ENCODE assay signal across 19 cellular contexts in genomic region chr3:179801831-179802230, GRCh38.
DNase-seq lines count a peak whose midpoint lies in the region; ATAC-seq, FAIRE-seq and TF ChIP-seq lines count a peak whose summit lies in the region.
"Had no signal": no experiment of that assay in that cellular context is flagged by ENCODE, and none has a peak within 500 bp of the region (broad histone marks: within the 10 kb centered on the region; RNA-seq: fewer than 3 reads in every experiment).

No MANE protein-coding gene starts in this region.

- TF ChIP-seq POLR2A in HepG2 (IDR thresholded peaks at IDR 0.05; ENCODE audit: insufficient read depth in 1 of 2, low read depth in 2 of 2, low read length in 2 of 2): no peak

- no TSS peak for BruUV-seq in HepG2 (replicated peaks; lab: Mats Ljungman, UMichigan)

- DNase-seq in GM23248 (peak; percentile 29), amniotic epithelial cell (ENCODE audit: low read depth) (peak; percentile 81), fibroblast of mammary gland (ENCODE audit: low read depth) (peak; percentile 25), HepG2 (ENCODE audit: low spot score) (no peak), GOT3 (lab: John Stamatoyannopoulos, UW) (no peak)
- DNase-seq: CD4-positive, alpha-beta memory T cell; DMS79; NCI-H1417; NCI-H2029; NCI-H2171; NCI-H446; SW 1271 had no signal

- H3K79me2 ChIP-seq in GM23248 (ENCODE audit: insufficient read depth) (no peaks in the 10 kb centered on the region), HepG2 (ENCODE audit: insufficient read depth, low read length) (no peaks in the 10 kb centered on the region)

- POLR2A ChIA-PET in HepG2 (lab: Yijun Ruan, JAX): no interaction called here

- H3K36me3 ChIP-seq in GM23248 (ENCODE audit: low read depth) (no peaks in the 10 kb centered on the region), skeletal muscle satellite cell (ENCODE audit: insufficient read depth, low read length) (no peaks in the 10 kb centered on the region), HepG2 (replicated peaks in 1 of 2; ENCODE audit: control insufficient read depth in 1 of 2, insufficient read depth in 2 of 2, low read length in 2 of 2) (no peaks in the 10 kb centered on the region)

- no peak for TF ChIP-seq RAD21 in HepG2 (CRISPR knock-in tag; IDR thresholded peaks at IDR 0.05)

- no peaks in the 10 kb centered on the region for H3K9me3 ChIP-seq in GM23248 (ENCODE audit: low read depth)
- H3K9me3 ChIP-seq in skeletal muscle satellite cell (replicated peaks; ENCODE audit: low read length): no peaks in the 10 kb centered on the region
- H3K9me3 ChIP-seq in HepG2 (ENCODE audit: low read length): no peaks in the 10 kb centered on the region

- H4K20me1 ChIP-seq in GM23248 (ENCODE audit: insufficient read depth) (no peaks in the 10 kb centered on the region), HepG2 (ENCODE audit: insufficient read depth, low read length) (no peaks in the 10 kb centered on the region)

- intact Hi-C loops in HepG2 (cut with micrococcal nuclease; ENCODE audit: unreplicated experiment): no loop called here

- H3K4me2 ChIP-seq in GM23248 (ENCODE audit: unreplicated experiment): peak overlapping the region; percentile 24
- H3K4me2 ChIP-seq in skeletal muscle satellite cell (ENCODE audit: low read length): peak overlapping the region; percentile 43
- no peak overlapping the region for H3K4me2 ChIP-seq in HepG2 (ENCODE audit: low read depth, low read length)

- H3K4me1 ChIP-seq in GM23248 (ENCODE audit: insufficient read depth): peaks cover 11% of the 10 kb centered on the region
- peaks cover 22% of the 10 kb centered on the region for H3K4me1 ChIP-seq in skeletal muscle satellite cell (ENCODE audit: control insufficient read depth, insufficient read depth, low read length)
- peaks cover 5% of the 10 kb centered on the region; the same call in 1 of the 2 replicates for H3K4me1 ChIP-seq in HepG2 (ENCODE audit: insufficient read depth, low read length)

- CTCF ChIA-PET in HepG2 (lab: Yijun Ruan, JAX; ENCODE audit: low intra/inter-chr PET ratio, low total read pairs): no interaction called here

- H3K4me3 ChIP-seq in GM23248: no peak overlapping the region
- no peak overlapping the region for H3K4me3 ChIP-seq in fibroblast of mammary gland (ENCODE audit: control insufficient read depth, low read depth, low read length)
- no peak overlapping the region for H3K4me3 ChIP-seq in skeletal muscle satellite cell (ENCODE audit: low read length)
- H3K4me3 ChIP-seq in HepG2 (replicated peaks in 1 of 3; ENCODE audit: insufficient read depth in 1 of 3, low read depth in 2 of 3, low read length in 3 of 3): no peak overlapping the region
- H3K4me3 ChIP-seq: GM12878 had no signal

- H3K27me3 ChIP-seq in GM23248 (replicated peaks; ENCODE audit: insufficient read depth) (no peaks in the 10 kb centered on the region), skeletal muscle satellite cell (ENCODE audit: control insufficient read depth, insufficient read depth, low read length) (no peaks in the 10 kb centered on the region), HepG2 (ENCODE audit: control insufficient read depth in 1 of 2, insufficient read depth in 2 of 2, low read length in 2 of 2) (0 out of 5 replicates have a peak, but pooled peaks cover 0 to 3% of the 10 kb centered on the region in 2 experiments)

- H3K9ac ChIP-seq in GM23248: peak overlapping the region; percentile 39
- H3K9ac ChIP-seq in skeletal muscle satellite cell (ENCODE audit: low read depth, low read length): peak overlapping the region; percentile 42
- H3K9ac ChIP-seq in HepG2 (ENCODE audit: insufficient read depth, low read depth, low read length): no peak overlapping the region

- H3F3A ChIP-seq in GM23248 (ENCODE audit: insufficient read depth): peaks cover 5% of the 10 kb centered on the region

- TF ChIP-seq CTCF in fibroblast of mammary gland (conservative IDR thresholded peaks at IDR 0.05; ENCODE audit: control insufficient read depth, insufficient read depth, low read depth, low read length) (no peak), HepG2 (CRISPR knock-in tag; IDR thresholded peaks at IDR 0.05) (no peak)

- H3K9me2 ChIP-seq in GM23248 (ENCODE audit: insufficient read depth): no peaks in the 10 kb centered on the region

- 84 to 97% methylated on average over 4 of the region's 4 CpGs for WGBS in GM23248 (ENCODE audit: low coverage in 1 of 2, low lambda C conversion rate in 2 of 2, missing lambda C conversion rate in 2 of 2), 2 experiments
- WGBS in HepG2 (ENCODE audit: low lambda C conversion rate): 86% methylated on average over 4 of the region's 4 CpGs

- ATAC-seq in HG03097 (IDR thresholded peaks at IDR 0.05; ENCODE audit: low FRiP score, unreplicated experiment) (no peak), HepG2 (no peak)
- ATAC-seq: GM12878, PC-3 had no signal

- H3K27ac ChIP-seq in GM23248: peak overlapping the region; percentile 71
- no peak overlapping the region for H3K27ac ChIP-seq in HepG2 (ENCODE audit: extremely low read length, insufficient read depth, low read length)
- H3K27ac ChIP-seq: RWPE1 had no signal

- FAIRE-seq in HepG2 (lab: Jason Lieb, UNC): no peak
- FAIRE-seq: G401.6, GM12878, GM18507 had no signal

- H2AFZ ChIP-seq in GM23248 (no peak overlapping the region), HepG2 (ENCODE audit: low read length) (no peak overlapping the region)

- no peak for TF ChIP-seq EP300 in HepG2 (IDR thresholded peaks at IDR 0.05; ENCODE audit: low read depth in 2 of 2, low read length in 2 of 2)
- no peak for TF ChIP-seq EP300 in HepG2 (CRISPR knock-in tag; IDR thresholded peaks at IDR 0.05; ENCODE audit: borderline replicate concordance)

- in situ Hi-C loops in GM23248 (cut with MboI): no loop called here
- in situ Hi-C loops in HepG2 (cut with HindIII; ENCODE audit: extremely low pct_ligation_motif_present, low pct_unique_long_range_greater_than_20kb): loop anchor here (25.0 kb wide), 1 partner anchor 785 kb away; no protein-coding TSS in a partner anchor

TF ChIP-seq in HepG2, 621 proteins besides CTCF, POLR2A, EP300 and RAD21 (continues in another document):
- no peak for TF ChIP-seq MXI1 (IDR thresholded peaks at IDR 0.05; ENCODE audit: borderline replicate concordance, low read depth, low read length)
- TF ChIP-seq ZBTB7A (CRISPR knock-in tag; IDR thresholded peaks at IDR 0.05): no peak
- no peak for TF ChIP-seq ZNF781 (CRISPR knock-in tag; IDR thresholded peaks at IDR 0.05; ENCODE audit: borderline replicate concordance, not compliant biosample characterization)
- TF ChIP-seq, protein P1, sequence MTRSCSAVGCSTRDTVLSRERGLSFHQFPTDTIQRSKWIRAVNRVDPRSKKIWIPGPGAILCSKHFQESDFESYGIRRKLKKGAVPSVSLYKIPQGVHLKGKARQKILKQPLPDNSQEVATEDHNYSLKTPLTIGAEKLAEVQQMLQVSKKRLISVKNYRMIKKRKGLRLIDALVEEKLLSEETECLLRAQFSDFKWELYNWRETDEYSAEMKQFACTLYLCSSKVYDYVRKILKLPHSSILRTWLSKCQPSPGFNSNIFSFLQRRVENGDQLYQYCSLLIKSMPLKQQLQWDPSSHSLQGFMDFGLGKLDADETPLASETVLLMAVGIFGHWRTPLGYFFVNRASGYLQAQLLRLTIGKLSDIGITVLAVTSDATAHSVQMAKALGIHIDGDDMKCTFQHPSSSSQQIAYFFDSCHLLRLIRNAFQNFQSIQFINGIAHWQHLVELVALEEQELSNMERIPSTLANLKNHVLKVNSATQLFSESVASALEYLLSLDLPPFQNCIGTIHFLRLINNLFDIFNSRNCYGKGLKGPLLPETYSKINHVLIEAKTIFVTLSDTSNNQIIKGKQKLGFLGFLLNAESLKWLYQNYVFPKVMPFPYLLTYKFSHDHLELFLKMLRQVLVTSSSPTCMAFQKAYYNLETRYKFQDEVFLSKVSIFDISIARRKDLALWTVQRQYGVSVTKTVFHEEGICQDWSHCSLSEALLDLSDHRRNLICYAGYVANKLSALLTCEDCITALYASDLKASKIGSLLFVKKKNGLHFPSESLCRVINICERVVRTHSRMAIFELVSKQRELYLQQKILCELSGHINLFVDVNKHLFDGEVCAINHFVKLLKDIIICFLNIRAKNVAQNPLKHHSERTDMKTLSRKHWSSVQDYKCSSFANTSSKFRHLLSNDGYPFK (CRISPR knock-in tag; IDR thresholded peaks at IDR 0.05; ENCODE audit: borderline replicate concordance): no peak
- TF ChIP-seq ZBTB37 (CRISPR knock-in tag; IDR thresholded peaks at IDR 0.05): no peak
- TF ChIP-seq, protein P2, sequence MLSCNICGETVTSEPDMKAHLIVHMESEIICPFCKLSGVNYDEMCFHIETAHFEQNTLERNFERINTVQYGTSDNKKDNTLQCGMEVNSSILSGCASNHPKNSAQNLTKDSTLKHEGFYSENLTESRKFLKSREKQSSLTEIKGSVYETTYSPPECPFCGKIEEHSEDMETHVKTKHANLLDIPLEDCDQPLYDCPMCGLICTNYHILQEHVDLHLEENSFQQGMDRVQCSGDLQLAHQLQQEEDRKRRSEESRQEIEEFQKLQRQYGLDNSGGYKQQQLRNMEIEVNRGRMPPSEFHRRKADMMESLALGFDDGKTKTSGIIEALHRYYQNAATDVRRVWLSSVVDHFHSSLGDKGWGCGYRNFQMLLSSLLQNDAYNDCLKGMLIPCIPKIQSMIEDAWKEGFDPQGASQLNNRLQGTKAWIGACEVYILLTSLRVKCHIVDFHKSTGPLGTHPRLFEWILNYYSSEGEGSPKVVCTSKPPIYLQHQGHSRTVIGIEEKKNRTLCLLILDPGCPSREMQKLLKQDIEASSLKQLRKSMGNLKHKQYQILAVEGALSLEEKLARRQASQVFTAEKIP (CRISPR knock-in tag; IDR thresholded peaks at IDR 0.05; ENCODE audit: borderline replicate concordance): no peak
- no peak for TF ChIP-seq FOXO1 (CRISPR knock-in tag; IDR thresholded peaks at IDR 0.05)
- no peak for TF ChIP-seq ZNF354B (CRISPR knock-in tag; IDR thresholded peaks at IDR 0.05)
- TF ChIP-seq ZSCAN21 (CRISPR knock-in tag; IDR thresholded peaks at IDR 0.05; ENCODE audit: borderline replicate concordance): no peak
- no peak for TF ChIP-seq POLR2G (IDR thresholded peaks at IDR 0.05; ENCODE audit: low read depth, low read length)
- no peak for TF ChIP-seq NCOA5 (CRISPR knock-in tag; IDR thresholded peaks at IDR 0.05)
- no peak for TF ChIP-seq NFE2L2 (IDR thresholded peaks at IDR 0.05; ENCODE audit: low read length)
- no peak for TF ChIP-seq SRSF4 (IDR thresholded peaks at IDR 0.05; ENCODE audit: low read depth, low read length, poor library complexity, severe bottlenecking)

Comparison
In these comparisons a context has a peak if more than half of its experiments do, and no peak if none do; other contexts are left out.
1. DNase-seq: peak in GM23248 (single experiment), amniotic epithelial cell (single experiment) and fibroblast of mammary gland (single experiment); none in HepG2 (single experiment) and GOT3 (single experiment).